In genomic region chr14:105525326-105525725, GRCh38 we compare ENCODE assay signal across 2 cellular contexts.
TF ChIP-seq lines count a peak whose summit lies in the region.

No MANE protein-coding gene starts in this region.

TF ChIP-seq in HepG2, 621 proteins besides CTCF, POLR2A, EP300 and RAD21:
- no peak for TF ChIP-seq ZNF724P (CRISPR knock-in tag; IDR thresholded peaks at IDR 0.05; ENCODE audit: borderline replicate concordance)
- TF ChIP-seq ZNF552 (CRISPR knock-in tag; IDR thresholded peaks at IDR 0.05; ENCODE audit: borderline replicate concordance) = no peak
- no peak for TF ChIP-seq YEATS4 (CRISPR knock-in tag; IDR thresholded peaks at IDR 0.05; ENCODE audit: borderline replicate concordance)
- TF ChIP-seq HINFP (CRISPR knock-in tag; IDR thresholded peaks at IDR 0.05; ENCODE audit: low read depth) = no peak
- no peak for TF ChIP-seq ZNF512B (CRISPR knock-in tag; IDR thresholded peaks at IDR 0.05; ENCODE audit: borderline replicate concordance)
- no peak for TF ChIP-seq SAP130 (CRISPR knock-in tag; IDR thresholded peaks at IDR 0.05; ENCODE audit: low read depth)
- no peak for TF ChIP-seq ATF4 (CRISPR knock-in tag; IDR thresholded peaks at IDR 0.05)
- no peak for TF ChIP-seq MATR3 (CRISPR knock-in tag; IDR thresholded peaks at IDR 0.05)

TF ChIP-seq in WTC11, 78 proteins besides CTCF, POLR2A, EP300 and RAD21:
- TF ChIP-seq USF2 (CRISPR knock-in tag; IDR thresholded peaks at IDR 0.05) (no peak), NFYB (CRISPR knock-in tag; conservative IDR thresholded peaks at IDR 0.05; ENCODE audit: low read depth) (no peak), ZNF121 (CRISPR knock-in tag; IDR thresholded peaks at IDR 0.05) (no peak), FOXJ3 (CRISPR knock-in tag; IDR thresholded peaks at IDR 0.05; ENCODE audit: borderline replicate concordance) (no peak)
